9 cellular contexts compared by ENCODE assay signal in genomic region chr19:38664503-38665211, GRCh38. TPM values are rescaled to one million over a fixed set of nuclear protein-coding genes. Genes with fewer than 3 reads are reported as not detected.
DNase-seq lines count a peak whose midpoint lies in the region; ATAC-seq, FAIRE-seq and TF ChIP-seq lines count a peak whose summit lies in the region.
"Had no signal": no experiment of that assay in that cellular context is flagged by ENCODE, and none has a peak within 500 bp of the region (broad histone marks: within the 10 kb centered on the region; RNA-seq: fewer than 3 reads in every experiment).

No MANE protein-coding gene starts in this region.

- H3K27me3 ChIP-seq in HepG2 (ENCODE audit: control insufficient read depth in 1 of 2, insufficient read depth in 2 of 2, low read length in 2 of 2) (no peaks in the 10 kb centered on the region), tibial artery (no peaks in the 10 kb centered on the region)

- no peak for ATAC-seq in activated CD4-positive, alpha-beta T cell treated with anti-CD3 and anti-CD28 coated beads for 36 hours
- ATAC-seq in HepG2, result peak; percentile 31
- no peak for ATAC-seq in GM19455 (IDR thresholded peaks at IDR 0.05; ENCODE audit: unreplicated experiment)
- no peak for ATAC-seq in GM19397 (IDR thresholded peaks at IDR 0.05; ENCODE audit: unreplicated experiment)

- H3K27ac Mint-ChIP-seq in activated CD4-positive, alpha-beta T cell treated with anti-CD3 and anti-CD28 coated beads for 36 hours, result peak overlapping the region; percentile 38
- peak overlapping the region; percentile 28 for H3K27ac Mint-ChIP-seq in activated T-helper 2 cell treated with anti-CD3 and anti-CD28 coated beads, Interferon-gamma antibody, Interleukin-2, Interleukin-4, amounts not matched to agents 10 μg/mL and 5 μg/mL and 100 μg/mL, durations not matched to agents 14 hours and 24 hours and 36 hours
- H3K27ac Mint-ChIP-seq: activated naive CD4-positive, alpha-beta T cell treated with anti-CD3 and anti-CD28 coated beads for 36 hours had no signal

- in situ Hi-C loops in HepG2 (cut with HindIII; ENCODE audit: extremely low pct_ligation_motif_present, low pct_unique_long_range_greater_than_20kb), result no loop called here

- H3K27me3 Mint-ChIP-seq in activated CD4-positive, alpha-beta T cell treated with anti-CD3 and anti-CD28 coated beads for 36 hours, result peaks cover 10% of the 10 kb centered on the region
- H3K27me3 Mint-ChIP-seq in activated T-helper 2 cell treated with anti-CD3 and anti-CD28 coated beads, Interferon-gamma antibody, Interleukin-2, Interleukin-4, amounts not matched to agents 10 μg/mL and 5 μg/mL and 100 μg/mL, durations not matched to agents 14 hours and 24 hours and 36 hours (ENCODE audit: low read depth), result no peaks in the 10 kb centered on the region

- H3K4me1 ChIP-seq in HepG2 (ENCODE audit: insufficient read depth, low read length) (peaks cover 98% of the 10 kb centered on the region), tibial artery (peaks cover 31 to 100% (median 97%) of the 10 kb centered on the region in 4 donors)

- DNase-seq in activated CD4-positive, alpha-beta T cell treated with anti-CD3 and anti-CD28 coated beads for 36 hours, result no peak
- DNase-seq in activated CD4-positive, alpha-beta T cell treated with anti-CD3 and anti-CD28 coated beads for 1 hour, result no peak
- DNase-seq in activated T-helper 2 cell treated with anti-CD3 and anti-CD28 coated beads, Interferon-gamma antibody, Interleukin-2, Interleukin-4, amounts not matched to agents 10 μg/mL and 5 μg/mL and 100 μg/mL, durations not matched to agents 14 hours and 24 hours and 36 hours (ENCODE audit: low spot score), result no peak
- DNase-seq in HepG2 (ENCODE audit: low spot score) (no peak), tibial artery (no peak), NCI-H2029 (lab: John Stamatoyannopoulos, UW) (no peak)
- DNase-seq: activated naive CD4-positive, alpha-beta T cell treated with anti-CD3 and anti-CD28 coated beads for 36 hours had no signal

- peaks cover 20% of the 10 kb centered on the region for H3K36me3 Mint-ChIP-seq in activated CD4-positive, alpha-beta T cell treated with anti-CD3 and anti-CD28 coated beads for 36 hours (ENCODE audit: low read depth)
- peaks cover 31% of the 10 kb centered on the region for H3K36me3 Mint-ChIP-seq in activated T-helper 2 cell treated with anti-CD3 and anti-CD28 coated beads, Interferon-gamma antibody, Interleukin-2, Interleukin-4, amounts not matched to agents 10 μg/mL and 5 μg/mL and 100 μg/mL, durations not matched to agents 14 hours and 24 hours and 36 hours (ENCODE audit: low read depth)

- peaks cover 78% of the 10 kb centered on the region for H4K20me1 ChIP-seq in HepG2 (ENCODE audit: insufficient read depth, low read length)

- CTCF ChIA-PET in activated CD4-positive, alpha-beta T cell treated with anti-CD3 and anti-CD28 coated beads for 36 hours (lab: Charles Lee), result no interaction called here
- CTCF ChIA-PET in HepG2 (lab: Yijun Ruan, JAX; ENCODE audit: low intra/inter-chr PET ratio, low total read pairs), result no interaction called here

- peaks cover 97% of the 10 kb centered on the region for H3K79me2 ChIP-seq in HepG2 (ENCODE audit: insufficient read depth, low read length)

- peaks cover 70% of the 10 kb centered on the region for H3K4me1 Mint-ChIP-seq in activated CD4-positive, alpha-beta T cell treated with anti-CD3 and anti-CD28 coated beads for 36 hours
- H3K4me1 Mint-ChIP-seq in activated T-helper 2 cell treated with anti-CD3 and anti-CD28 coated beads, Interferon-gamma antibody, Interleukin-2, Interleukin-4, amounts not matched to agents 10 μg/mL and 5 μg/mL and 100 μg/mL, durations not matched to agents 14 hours and 24 hours and 36 hours (ENCODE audit: low read depth), result peaks cover 57% of the 10 kb centered on the region

- TF ChIP-seq RAD21 in HepG2 (CRISPR knock-in tag; IDR thresholded peaks at IDR 0.05), result no peak

- H3K4me2 ChIP-seq in HepG2 (ENCODE audit: low read depth, low read length), result peak overlapping the region; percentile 45; the same call in 1 of the 2 replicates

- H3K9ac ChIP-seq in HepG2 (ENCODE audit: insufficient read depth, low read depth, low read length), result 0 out of 2 replicates have a peak overlapping the region, but pooled peaks have one; percentile 13

- TF ChIP-seq EP300 in HepG2 (IDR thresholded peaks at IDR 0.05; ENCODE audit: low read depth in 2 of 2, low read length in 2 of 2) (no peak), HepG2 (CRISPR knock-in tag; IDR thresholded peaks at IDR 0.05; ENCODE audit: borderline replicate concordance) (no peak)

- H3K36me3 ChIP-seq in HepG2 (replicated peaks in 1 of 2; ENCODE audit: control insufficient read depth in 1 of 2, insufficient read depth in 2 of 2, low read length in 2 of 2) (peaks cover 20 to 68% of the 10 kb centered on the region in 2 experiments), tibial artery (peaks cover 0 to 6% (median 0%) of the 10 kb centered on the region in 3 donors)

- H3K4me3 ChIP-seq in HepG2 (replicated peaks in 1 of 3; ENCODE audit: insufficient read depth in 1 of 3, low read depth in 2 of 3, low read length in 3 of 3) (no peak overlapping the region), tibial artery (peak overlapping the region in 1 of 2 donors; percentile 30)

- POLR2A ChIA-PET in activated CD4-positive, alpha-beta T cell treated with anti-CD3 and anti-CD28 coated beads for 36 hours (lab: Charles Lee), result interaction anchor here (0.6 kb wide), 1 partner anchor 126 kb away, joined by 4 read pairs; no protein-coding TSS in a partner anchor
- POLR2A ChIA-PET in HepG2 (lab: Yijun Ruan, JAX), result interaction anchor here (1.0 to 2.6 kb wide), 5 partner anchors 10 to 167 kb away, joined by 3 to 8 read pairs (median 4); partner anchors contain the start of gene ECH1

- WGBS in HepG2 (ENCODE audit: low lambda C conversion rate), result 85% methylated on average over 5 of the region's 7 CpGs

- no peak overlapping the region for H3K4me3 Mint-ChIP-seq in activated CD4-positive, alpha-beta T cell treated with anti-CD3 and anti-CD28 coated beads for 36 hours
- H3K4me3 Mint-ChIP-seq in activated T-helper 2 cell treated with anti-CD3 and anti-CD28 coated beads, Interferon-gamma antibody, Interleukin-2, Interleukin-4, amounts not matched to agents 10 μg/mL and 5 μg/mL and 100 μg/mL, durations not matched to agents 14 hours and 24 hours and 36 hours (ENCODE audit: low read depth), result no peak overlapping the region
- H3K4me3 Mint-ChIP-seq: activated naive CD4-positive, alpha-beta T cell treated with anti-CD3 and anti-CD28 coated beads for 36 hours had no signal

- TF ChIP-seq POLR2A in HepG2 (IDR thresholded peaks at IDR 0.05; ENCODE audit: insufficient read depth in 1 of 2, low read depth in 2 of 2, low read length in 2 of 2), result no peak

- no peaks in the 10 kb centered on the region for H3K9me3 Mint-ChIP-seq in activated CD4-positive, alpha-beta T cell treated with anti-CD3 and anti-CD28 coated beads for 36 hours (ENCODE audit: low read depth)
- H3K9me3 Mint-ChIP-seq in activated T-helper 2 cell treated with anti-CD3 and anti-CD28 coated beads, Interferon-gamma antibody, Interleukin-2, Interleukin-4, amounts not matched to agents 10 μg/mL and 5 μg/mL and 100 μg/mL, durations not matched to agents 14 hours and 24 hours and 36 hours, result no peaks in the 10 kb centered on the region
- H3K9me3 Mint-ChIP-seq: activated naive CD4-positive, alpha-beta T cell treated with anti-CD3 and anti-CD28 coated beads for 36 hours had no signal

- H3K27ac ChIP-seq in HepG2 (ENCODE audit: extremely low read length, insufficient read depth, low read length), result peak overlapping the region; percentile 44
- peak overlapping the region; percentile 94 to 97 for H3K27ac ChIP-seq in tibial artery

- H3K9me3 ChIP-seq in HepG2 (ENCODE audit: low read length), result no peaks in the 10 kb centered on the region
- no peaks in the 10 kb centered on the region for H3K9me3 ChIP-seq in tibial artery

- no TSS peak for BruUV-seq in HepG2 (replicated peaks; lab: Mats Ljungman, UMichigan)

- intact Hi-C loops in activated CD4-positive, alpha-beta T cell treated with anti-CD3 and anti-CD28 coated beads for 36 hours (cut with DNase I, micrococcal nuclease), result no loop called here
- intact Hi-C loops in activated T-helper 2 cell treated with anti-CD3 and anti-CD28 coated beads, Interferon-gamma antibody, Interleukin-2, Interleukin-4, amounts not matched to agents 10 μg/mL and 5 μg/mL and 100 μg/mL, durations not matched to agents 14 hours and 24 hours and 36 hours (cut with micrococcal nuclease), result no loop called here
- intact Hi-C loops in HepG2 (cut with micrococcal nuclease; ENCODE audit: unreplicated experiment) (no loop called here), tibial artery (cut with DNase I; ENCODE audit: low total_unique reads) (no loop called here)

- no peak for TF ChIP-seq CTCF in HepG2 (CRISPR knock-in tag; IDR thresholded peaks at IDR 0.05)
- TF ChIP-seq CTCF in tibial artery (IDR thresholded peaks at IDR 0.05), result no peak

- no peak for FAIRE-seq in HepG2 (lab: Jason Lieb, UNC)

- no peak overlapping the region for H2AFZ ChIP-seq in HepG2 (ENCODE audit: low read length)

RNA-seq across cellular contexts. Expression of gene ACTN4, which starts 17.2 kb away (rescaled TPM):
- total RNA-seq in activated CD4-positive, alpha-beta T cell treated with anti-CD3 and anti-CD28 coated beads for 36 hours, result 100 to 1,000 TPM; 181 to 182 TPM
- total RNA-seq in activated T-helper 2 cell treated with anti-CD3 and anti-CD28 coated beads, Interferon-gamma antibody, Interleukin-2, Interleukin-4, amounts not matched to agents 10 μg/mL and 5 μg/mL and 100 μg/mL, durations not matched to agents 14 hours and 24 hours and 36 hours, result 329 and 334 TPM in 2 replicates
- total RNA-seq in HepG2 (2016; rRNA removed; fragmentation: Illumina TruSeq; extraction: Trizol), result 167 and 192 TPM in 2 replicates
- total RNA-seq in HepG2 (2016; cell fraction: cytosol; rRNA removed; fragmentation: Illumina TruSeq; extraction: Trizol; ENCODE audit: low read depth), result 13.8 and 15.0 TPM in 2 replicates
- total RNA-seq in HepG2 (2016; cell fraction: insoluble cytoplasmic fraction; rRNA removed; fragmentation: Illumina TruSeq; extraction: Trizol), result 122 and 176 TPM in 2 replicates
- total RNA-seq in HepG2 (2016; cell fraction: membrane; rRNA removed; fragmentation: Illumina TruSeq; extraction: Trizol), result 28.6 and 34.1 TPM in 2 replicates
- total RNA-seq in HepG2 (2016; cell fraction: nucleus; rRNA removed; fragmentation: Illumina TruSeq; extraction: Trizol), result 148 and 165 TPM in 2 replicates
- polyA plus RNA-seq in HepG2 (2011; rRNA removed), result 171 and 223 TPM in 2 replicates
- 82.2 and 91.7 TPM in 2 replicates for polyA plus RNA-seq in HepG2 (2011; cell fraction: cytosol; rRNA removed)
- 437 and 620 TPM in 2 replicates for polyA plus RNA-seq in HepG2 (2011; cell fraction: nucleus; rRNA removed)
- 222 and 260 TPM in 2 replicates for polyA plus RNA-seq in HepG2 (2012)
- 5.8 and 8.5 TPM in 2 replicates for polyA plus RNA-seq in HepG2 (2016; cell fraction: cytosol; fragmentation: Illumina TruSeq; extraction: Trizol; ENCODE audit: low read depth)
- 192 and 256 TPM in 2 replicates for polyA plus RNA-seq in HepG2 (2016; cell fraction: insoluble cytoplasmic fraction; fragmentation: Illumina TruSeq; extraction: Trizol; ENCODE audit: low read depth)
- polyA plus RNA-seq in HepG2 (2016; cell fraction: membrane; fragmentation: Illumina TruSeq; extraction: Trizol; ENCODE audit: low read depth), result 20.9 and 27.6 TPM in 2 replicates
- 435 and 441 TPM in 2 replicates for polyA plus RNA-seq in HepG2 (2016; cell fraction: nucleus; fragmentation: Illumina TruSeq; extraction: Trizol; ENCODE audit: insufficient read depth, low read depth)
- 172 and 192 TPM in 2 replicates for polyA minus RNA-seq in HepG2 (2011; rRNA and poly(A)+ RNA removed; ENCODE audit: low replicate concordance)
- polyA minus RNA-seq in HepG2 (2011; cell fraction: cytosol; rRNA and poly(A)+ RNA removed), result 86.2 and 95.5 TPM in 2 replicates
- 73.1 and 75.2 TPM in 2 replicates for polyA minus RNA-seq in HepG2 (2011; cell fraction: nucleus; rRNA and poly(A)+ RNA removed)

RNA-seq across cellular contexts. Expression of gene EIF3K, which starts 45.7 kb away (rescaled TPM):
- total RNA-seq in activated CD4-positive, alpha-beta T cell treated with anti-CD3 and anti-CD28 coated beads for 36 hours, result 100 to 1,000 TPM; 269 to 297 TPM
- 285 and 287 TPM in 2 replicates for total RNA-seq in activated T-helper 2 cell treated with anti-CD3 and anti-CD28 coated beads, Interferon-gamma antibody, Interleukin-2, Interleukin-4, amounts not matched to agents 10 μg/mL and 5 μg/mL and 100 μg/mL, durations not matched to agents 14 hours and 24 hours and 36 hours
- total RNA-seq in HepG2 (2016; rRNA removed; fragmentation: Illumina TruSeq; extraction: Trizol), result 258 and 351 TPM in 2 replicates
- 100 and 104 TPM in 2 replicates for total RNA-seq in HepG2 (2016; cell fraction: cytosol; rRNA removed; fragmentation: Illumina TruSeq; extraction: Trizol; ENCODE audit: low read depth)
- 260 and 364 TPM in 2 replicates for total RNA-seq in HepG2 (2016; cell fraction: insoluble cytoplasmic fraction; rRNA removed; fragmentation: Illumina TruSeq; extraction: Trizol)
- total RNA-seq in HepG2 (2016; cell fraction: membrane; rRNA removed; fragmentation: Illumina TruSeq; extraction: Trizol), result 174 and 175 TPM in 2 replicates
- 92.4 TPM in 2 replicates for total RNA-seq in HepG2 (2016; cell fraction: nucleus; rRNA removed; fragmentation: Illumina TruSeq; extraction: Trizol)
- polyA plus RNA-seq in HepG2 (2011; rRNA removed), result 179 and 230 TPM in 2 replicates
- polyA plus RNA-seq in HepG2 (2011; cell fraction: cytosol; rRNA removed), result 271 and 427 TPM in 2 replicates
- 210 and 224 TPM in 2 replicates for polyA plus RNA-seq in HepG2 (2011; cell fraction: nucleus; rRNA removed)
- polyA plus RNA-seq in HepG2 (2012), result 171 and 172 TPM in 2 replicates
- 106 and 109 TPM in 2 replicates for polyA plus RNA-seq in HepG2 (2016; cell fraction: cytosol; fragmentation: Illumina TruSeq; extraction: Trizol; ENCODE audit: low read depth)
- 349 and 386 TPM in 2 replicates for polyA plus RNA-seq in HepG2 (2016; cell fraction: insoluble cytoplasmic fraction; fragmentation: Illumina TruSeq; extraction: Trizol; ENCODE audit: low read depth)
- polyA plus RNA-seq in HepG2 (2016; cell fraction: membrane; fragmentation: Illumina TruSeq; extraction: Trizol; ENCODE audit: low read depth), result 161 and 168 TPM in 2 replicates
- polyA plus RNA-seq in HepG2 (2016; cell fraction: nucleus; fragmentation: Illumina TruSeq; extraction: Trizol; ENCODE audit: insufficient read depth, low read depth), result 163 and 169 TPM in 2 replicates
- polyA minus RNA-seq in HepG2 (2011; rRNA and poly(A)+ RNA removed; ENCODE audit: low replicate concordance), result 199 and 296 TPM in 2 replicates
- 94.6 and 127 TPM in 2 replicates for polyA minus RNA-seq in HepG2 (2011; cell fraction: cytosol; rRNA and poly(A)+ RNA removed)
- polyA minus RNA-seq in HepG2 (2011; cell fraction: nucleus; rRNA and poly(A)+ RNA removed), result 43.4 and 51.5 TPM in 2 replicates

RNA-seq across cellular contexts. Expression of gene MAP4K1, which starts 46.9 kb away (rescaled TPM):
- total RNA-seq in activated CD4-positive, alpha-beta T cell treated with anti-CD3 and anti-CD28 coated beads for 36 hours, result 100 to 1,000 TPM; 195 to 198 TPM
- 181 and 187 TPM in 2 replicates for total RNA-seq in activated T-helper 2 cell treated with anti-CD3 and anti-CD28 coated beads, Interferon-gamma antibody, Interleukin-2, Interleukin-4, amounts not matched to agents 10 μg/mL and 5 μg/mL and 100 μg/mL, durations not matched to agents 14 hours and 24 hours and 36 hours
- total RNA-seq in HepG2 (2016; rRNA removed; fragmentation: Illumina TruSeq; extraction: Trizol), result 0.89 TPM in 1 of 2 replicates, not detected in the other
- not detected in 2 replicates for total RNA-seq in HepG2 (2016; cell fraction: cytosol; rRNA removed; fragmentation: Illumina TruSeq; extraction: Trizol; ENCODE audit: low read depth)
- total RNA-seq in HepG2 (2016; cell fraction: insoluble cytoplasmic fraction; rRNA removed; fragmentation: Illumina TruSeq; extraction: Trizol), result 0.39 and 0.41 TPM in 2 replicates
- total RNA-seq in HepG2 (2016; cell fraction: membrane; rRNA removed; fragmentation: Illumina TruSeq; extraction: Trizol), result 0.19 and 0.62 TPM in 2 replicates
- total RNA-seq in HepG2 (2016; cell fraction: nucleus; rRNA removed; fragmentation: Illumina TruSeq; extraction: Trizol), result 0.60 TPM in 1 of 2 replicates, not detected in the other
- polyA plus RNA-seq in HepG2 (2011; rRNA removed), result 0.24 and 0.35 TPM in 2 replicates
- 0.05 and 0.31 TPM in 2 replicates for polyA plus RNA-seq in HepG2 (2011; cell fraction: cytosol; rRNA removed)
- polyA plus RNA-seq in HepG2 (2011; cell fraction: nucleus; rRNA removed), result 2.1 and 2.6 TPM in 2 replicates
- polyA plus RNA-seq in HepG2 (2012), result 0.44 and 0.64 TPM in 2 replicates
- polyA plus RNA-seq in HepG2 (2016; cell fraction: cytosol; fragmentation: Illumina TruSeq; extraction: Trizol; ENCODE audit: low read depth), result not detected in 2 replicates
- polyA plus RNA-seq in HepG2 (2016; cell fraction: insoluble cytoplasmic fraction; fragmentation: Illumina TruSeq; extraction: Trizol; ENCODE audit: low read depth), result 0.52 TPM in 1 of 2 replicates, not detected in the other
- polyA plus RNA-seq in HepG2 (2016; cell fraction: membrane; fragmentation: Illumina TruSeq; extraction: Trizol; ENCODE audit: low read depth), result not detected in 2 replicates
- polyA plus RNA-seq in HepG2 (2016; cell fraction: nucleus; fragmentation: Illumina TruSeq; extraction: Trizol; ENCODE audit: insufficient read depth, low read depth), result 1.4 and 3.1 TPM in 2 replicates
- polyA minus RNA-seq in HepG2 (2011; rRNA and poly(A)+ RNA removed; ENCODE audit: low replicate concordance), result 0.91 TPM in 1 of 2 replicates, not detected in the other
- not detected in 2 replicates for polyA minus RNA-seq in HepG2 (2011; cell fraction: cytosol; rRNA and poly(A)+ RNA removed)
- not detected in 2 replicates for polyA minus RNA-seq in HepG2 (2011; cell fraction: nucleus; rRNA and poly(A)+ RNA removed)

Comparison
In these comparisons a context has a peak if more than half of its experiments do, and no peak if none do; other contexts are left out.
1. RNA of gene MAP4K1, which starts 46.9 kb away (total RNA-seq): 195 to 198 TPM in activated CD4-positive, alpha-beta T cell treated with anti-CD3 and anti-CD28 coated beads for 36 hours and 181 to 187 TPM in activated T-helper 2 cell treated with anti-CD3 and anti-CD28 coated beads, Interferon-gamma antibody, Interleukin-2, Interleukin-4, amounts not matched to agents 10 μg/mL and 5 μg/mL and 100 μg/mL, durations not matched to agents 14 hours and 24 hours and 36 hours; 0.19 to 0.89 TPM in HepG2; every median in the first group is over 10 times any median in the second.